ENCODE assay signal across 1 cellular context in the genomic region with DNA sequence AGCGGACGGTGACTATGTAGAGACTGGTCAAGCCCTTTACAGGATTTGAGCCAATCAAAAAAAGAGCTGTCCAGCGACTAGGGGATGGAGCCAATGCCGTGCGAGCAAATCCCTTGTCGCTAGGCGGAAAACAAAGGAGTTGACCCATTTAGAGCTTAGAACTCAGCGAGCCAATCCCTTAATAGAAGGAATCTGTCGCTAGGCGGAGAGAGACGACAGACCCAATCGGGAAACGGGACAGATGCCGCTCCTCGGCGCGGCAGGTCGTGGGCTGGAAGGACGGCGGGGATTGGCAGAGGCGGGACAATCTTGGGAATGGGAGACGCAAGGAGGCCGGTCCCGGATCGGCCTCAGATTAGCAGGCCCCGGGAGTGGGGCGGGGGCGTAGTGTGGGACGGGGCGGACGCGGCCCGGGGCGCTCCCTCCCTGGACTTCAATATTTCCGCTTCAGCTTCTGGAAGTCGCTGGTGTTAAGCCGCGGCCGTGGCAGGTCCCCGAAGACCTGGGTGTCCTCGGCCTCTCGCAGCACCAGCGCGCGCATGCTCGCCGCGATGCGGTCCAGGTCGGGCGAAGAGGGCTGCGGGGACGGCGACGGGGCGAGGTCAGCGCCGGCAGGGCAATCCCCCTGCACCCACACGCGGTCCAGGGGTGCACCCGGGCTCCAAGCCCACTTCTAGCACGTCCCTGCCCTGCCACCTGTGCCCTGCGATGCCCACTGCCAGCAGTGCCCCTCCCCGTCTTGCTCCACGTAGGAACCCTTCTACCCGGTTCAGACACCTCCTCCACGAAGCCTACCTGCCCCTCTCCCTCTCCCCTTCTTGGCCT.
TF ChIP-seq lines count a peak whose summit lies in the region.

No MANE protein-coding gene starts in this region.

TF ChIP-seq in K562, 482 proteins besides CTCF, POLR2A, EP300 and RAD21 (continued from another document and continues in another):
- TF ChIP-seq, protein P1, sequence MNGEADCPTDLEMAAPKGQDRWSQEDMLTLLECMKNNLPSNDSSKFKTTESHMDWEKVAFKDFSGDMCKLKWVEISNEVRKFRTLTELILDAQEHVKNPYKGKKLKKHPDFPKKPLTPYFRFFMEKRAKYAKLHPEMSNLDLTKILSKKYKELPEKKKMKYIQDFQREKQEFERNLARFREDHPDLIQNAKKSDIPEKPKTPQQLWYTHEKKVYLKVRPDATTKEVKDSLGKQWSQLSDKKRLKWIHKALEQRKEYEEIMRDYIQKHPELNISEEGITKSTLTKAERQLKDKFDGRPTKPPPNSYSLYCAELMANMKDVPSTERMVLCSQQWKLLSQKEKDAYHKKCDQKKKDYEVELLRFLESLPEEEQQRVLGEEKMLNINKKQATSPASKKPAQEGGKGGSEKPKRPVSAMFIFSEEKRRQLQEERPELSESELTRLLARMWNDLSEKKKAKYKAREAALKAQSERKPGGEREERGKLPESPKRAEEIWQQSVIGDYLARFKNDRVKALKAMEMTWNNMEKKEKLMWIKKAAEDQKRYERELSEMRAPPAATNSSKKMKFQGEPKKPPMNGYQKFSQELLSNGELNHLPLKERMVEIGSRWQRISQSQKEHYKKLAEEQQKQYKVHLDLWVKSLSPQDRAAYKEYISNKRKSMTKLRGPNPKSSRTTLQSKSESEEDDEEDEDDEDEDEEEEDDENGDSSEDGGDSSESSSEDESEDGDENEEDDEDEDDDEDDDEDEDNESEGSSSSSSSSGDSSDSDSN (IDR thresholded peaks at IDR 0.05; ENCODE audit: borderline replicate concordance in 1 of 2, low read depth in 2 of 2, low read length in 2 of 2): 0 out of 4 replicates have a peak, but pooled peaks of 1 of the 2 experiments have one; percentile 43
- TF ChIP-seq SRSF9 (IDR thresholded peaks at IDR 0.05; ENCODE audit: borderline replicate concordance, low read depth, low read length) (no peak), PPARD (CRISPR knock-in tag; IDR thresholded peaks at IDR 0.05) (no peak), ZNF589 (CRISPR knock-in tag; IDR thresholded peaks at IDR 0.05; ENCODE audit: low read depth) (no peak), ZNF23 (CRISPR knock-in tag; IDR thresholded peaks at IDR 0.05) (no peak), ZFP1 (CRISPR knock-in tag; IDR thresholded peaks at IDR 0.05) (no peak), HMG20B (CRISPR knock-in tag; IDR thresholded peaks at IDR 0.05) (no peak), ZNF384 (IDR thresholded peaks at IDR 0.05; ENCODE audit: low read depth, low read length) (no peak), TEAD4 (IDR thresholded peaks at IDR 0.05; ENCODE audit: low read length) (no peak; the same call in 1 of the 2 replicates), TEAD4 (CRISPR knock-in tag; IDR thresholded peaks at IDR 0.05; ENCODE audit: borderline replicate concordance) (no peak), PCBP1 (IDR thresholded peaks at IDR 0.05; ENCODE audit: low read depth, low read length, poor library complexity, severe bottlenecking) (no peak), SMARCA4 (IDR thresholded peaks at IDR 0.05) (no peak), TAF15 (IDR thresholded peaks at IDR 0.05; ENCODE audit: low read depth, low read length) (no peak), SP1 (CRISPR knock-in tag; IDR thresholded peaks at IDR 0.05) (peak; percentile 77), ZNF644 (tag; IDR thresholded peaks at IDR 0.05; ENCODE audit: low read depth) (no peak)
- TF ChIP-seq, protein P2, sequence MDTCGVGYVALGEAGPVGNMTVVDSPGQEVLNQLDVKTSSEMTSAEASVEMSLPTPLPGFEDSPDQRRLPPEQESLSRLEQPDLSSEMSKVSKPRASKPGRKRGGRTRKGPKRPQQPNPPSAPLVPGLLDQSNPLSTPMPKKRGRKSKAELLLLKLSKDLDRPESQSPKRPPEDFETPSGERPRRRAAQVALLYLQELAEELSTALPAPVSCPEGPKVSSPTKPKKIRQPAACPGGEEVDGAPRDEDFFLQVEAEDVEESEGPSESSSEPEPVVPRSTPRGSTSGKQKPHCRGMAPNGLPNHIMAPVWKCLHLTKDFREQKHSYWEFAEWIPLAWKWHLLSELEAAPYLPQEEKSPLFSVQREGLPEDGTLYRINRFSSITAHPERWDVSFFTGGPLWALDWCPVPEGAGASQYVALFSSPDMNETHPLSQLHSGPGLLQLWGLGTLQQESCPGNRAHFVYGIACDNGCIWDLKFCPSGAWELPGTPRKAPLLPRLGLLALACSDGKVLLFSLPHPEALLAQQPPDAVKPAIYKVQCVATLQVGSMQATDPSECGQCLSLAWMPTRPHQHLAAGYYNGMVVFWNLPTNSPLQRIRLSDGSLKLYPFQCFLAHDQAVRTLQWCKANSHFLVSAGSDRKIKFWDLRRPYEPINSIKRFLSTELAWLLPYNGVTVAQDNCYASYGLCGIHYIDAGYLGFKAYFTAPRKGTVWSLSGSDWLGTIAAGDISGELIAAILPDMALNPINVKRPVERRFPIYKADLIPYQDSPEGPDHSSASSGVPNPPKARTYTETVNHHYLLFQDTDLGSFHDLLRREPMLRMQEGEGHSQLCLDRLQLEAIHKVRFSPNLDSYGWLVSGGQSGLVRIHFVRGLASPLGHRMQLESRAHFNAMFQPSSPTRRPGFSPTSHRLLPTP (IDR thresholded peaks at IDR 0.05; ENCODE audit: borderline replicate concordance, extremely low read depth, insufficient read length): no peak
- TF ChIP-seq, protein P3, sequence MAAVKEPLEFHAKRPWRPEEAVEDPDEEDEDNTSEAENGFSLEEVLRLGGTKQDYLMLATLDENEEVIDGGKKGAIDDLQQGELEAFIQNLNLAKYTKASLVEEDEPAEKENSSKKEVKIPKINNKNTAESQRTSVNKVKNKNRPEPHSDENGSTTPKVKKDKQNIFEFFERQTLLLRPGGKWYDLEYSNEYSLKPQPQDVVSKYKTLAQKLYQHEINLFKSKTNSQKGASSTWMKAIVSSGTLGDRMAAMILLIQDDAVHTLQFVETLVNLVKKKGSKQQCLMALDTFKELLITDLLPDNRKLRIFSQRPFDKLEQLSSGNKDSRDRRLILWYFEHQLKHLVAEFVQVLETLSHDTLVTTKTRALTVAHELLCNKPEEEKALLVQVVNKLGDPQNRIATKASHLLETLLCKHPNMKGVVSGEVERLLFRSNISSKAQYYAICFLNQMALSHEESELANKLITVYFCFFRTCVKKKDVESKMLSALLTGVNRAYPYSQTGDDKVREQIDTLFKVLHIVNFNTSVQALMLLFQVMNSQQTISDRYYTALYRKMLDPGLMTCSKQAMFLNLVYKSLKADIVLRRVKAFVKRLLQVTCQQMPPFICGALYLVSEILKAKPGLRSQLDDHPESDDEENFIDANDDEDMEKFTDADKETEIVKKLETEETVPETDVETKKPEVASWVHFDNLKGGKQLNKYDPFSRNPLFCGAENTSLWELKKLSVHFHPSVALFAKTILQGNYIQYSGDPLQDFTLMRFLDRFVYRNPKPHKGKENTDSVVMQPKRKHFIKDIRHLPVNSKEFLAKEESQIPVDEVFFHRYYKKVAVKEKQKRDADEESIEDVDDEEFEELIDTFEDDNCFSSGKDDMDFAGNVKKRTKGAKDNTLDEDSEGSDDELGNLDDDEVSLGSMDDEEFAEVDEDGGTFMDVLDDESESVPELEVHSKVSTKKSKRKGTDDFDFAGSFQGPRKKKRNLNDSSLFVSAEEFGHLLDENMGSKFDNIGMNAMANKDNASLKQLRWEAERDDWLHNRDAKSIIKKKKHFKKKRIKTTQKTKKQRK (IDR thresholded peaks at IDR 0.05; ENCODE audit: borderline replicate concordance, low read depth, low read length): no peak
- TF ChIP-seq, protein P4, sequence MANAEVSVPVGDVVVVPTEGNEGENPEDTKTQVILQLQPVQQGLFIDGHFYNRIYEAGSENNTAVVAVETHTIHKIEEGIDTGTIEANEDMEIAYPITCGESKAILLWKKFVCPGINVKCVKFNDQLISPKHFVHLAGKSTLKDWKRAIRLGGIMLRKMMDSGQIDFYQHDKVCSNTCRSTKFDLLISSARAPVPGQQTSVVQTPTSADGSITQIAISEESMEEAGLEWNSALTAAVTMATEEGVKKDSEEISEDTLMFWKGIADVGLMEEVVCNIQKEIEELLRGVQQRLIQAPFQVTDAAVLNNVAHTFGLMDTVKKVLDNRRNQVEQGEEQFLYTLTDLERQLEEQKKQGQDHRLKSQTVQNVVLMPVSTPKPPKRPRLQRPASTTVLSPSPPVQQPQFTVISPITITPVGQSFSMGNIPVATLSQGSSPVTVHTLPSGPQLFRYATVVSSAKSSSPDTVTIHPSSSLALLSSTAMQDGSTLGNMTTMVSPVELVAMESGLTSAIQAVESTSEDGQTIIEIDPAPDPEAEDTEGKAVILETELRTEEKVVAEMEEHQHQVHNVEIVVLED (CRISPR knock-in tag; IDR thresholded peaks at IDR 0.05): no peak
- TF ChIP-seq, protein P5, sequence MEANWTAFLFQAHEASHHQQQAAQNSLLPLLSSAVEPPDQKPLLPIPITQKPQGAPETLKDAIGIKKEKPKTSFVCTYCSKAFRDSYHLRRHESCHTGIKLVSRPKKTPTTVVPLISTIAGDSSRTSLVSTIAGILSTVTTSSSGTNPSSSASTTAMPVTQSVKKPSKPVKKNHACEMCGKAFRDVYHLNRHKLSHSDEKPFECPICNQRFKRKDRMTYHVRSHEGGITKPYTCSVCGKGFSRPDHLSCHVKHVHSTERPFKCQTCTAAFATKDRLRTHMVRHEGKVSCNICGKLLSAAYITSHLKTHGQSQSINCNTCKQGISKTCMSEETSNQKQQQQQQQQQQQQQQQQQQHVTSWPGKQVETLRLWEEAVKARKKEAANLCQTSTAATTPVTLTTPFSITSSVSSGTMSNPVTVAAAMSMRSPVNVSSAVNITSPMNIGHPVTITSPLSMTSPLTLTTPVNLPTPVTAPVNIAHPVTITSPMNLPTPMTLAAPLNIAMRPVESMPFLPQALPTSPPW (CRISPR knock-in tag; IDR thresholded peaks at IDR 0.05): peak; percentile 55
- TF ChIP-seq, protein P6, sequence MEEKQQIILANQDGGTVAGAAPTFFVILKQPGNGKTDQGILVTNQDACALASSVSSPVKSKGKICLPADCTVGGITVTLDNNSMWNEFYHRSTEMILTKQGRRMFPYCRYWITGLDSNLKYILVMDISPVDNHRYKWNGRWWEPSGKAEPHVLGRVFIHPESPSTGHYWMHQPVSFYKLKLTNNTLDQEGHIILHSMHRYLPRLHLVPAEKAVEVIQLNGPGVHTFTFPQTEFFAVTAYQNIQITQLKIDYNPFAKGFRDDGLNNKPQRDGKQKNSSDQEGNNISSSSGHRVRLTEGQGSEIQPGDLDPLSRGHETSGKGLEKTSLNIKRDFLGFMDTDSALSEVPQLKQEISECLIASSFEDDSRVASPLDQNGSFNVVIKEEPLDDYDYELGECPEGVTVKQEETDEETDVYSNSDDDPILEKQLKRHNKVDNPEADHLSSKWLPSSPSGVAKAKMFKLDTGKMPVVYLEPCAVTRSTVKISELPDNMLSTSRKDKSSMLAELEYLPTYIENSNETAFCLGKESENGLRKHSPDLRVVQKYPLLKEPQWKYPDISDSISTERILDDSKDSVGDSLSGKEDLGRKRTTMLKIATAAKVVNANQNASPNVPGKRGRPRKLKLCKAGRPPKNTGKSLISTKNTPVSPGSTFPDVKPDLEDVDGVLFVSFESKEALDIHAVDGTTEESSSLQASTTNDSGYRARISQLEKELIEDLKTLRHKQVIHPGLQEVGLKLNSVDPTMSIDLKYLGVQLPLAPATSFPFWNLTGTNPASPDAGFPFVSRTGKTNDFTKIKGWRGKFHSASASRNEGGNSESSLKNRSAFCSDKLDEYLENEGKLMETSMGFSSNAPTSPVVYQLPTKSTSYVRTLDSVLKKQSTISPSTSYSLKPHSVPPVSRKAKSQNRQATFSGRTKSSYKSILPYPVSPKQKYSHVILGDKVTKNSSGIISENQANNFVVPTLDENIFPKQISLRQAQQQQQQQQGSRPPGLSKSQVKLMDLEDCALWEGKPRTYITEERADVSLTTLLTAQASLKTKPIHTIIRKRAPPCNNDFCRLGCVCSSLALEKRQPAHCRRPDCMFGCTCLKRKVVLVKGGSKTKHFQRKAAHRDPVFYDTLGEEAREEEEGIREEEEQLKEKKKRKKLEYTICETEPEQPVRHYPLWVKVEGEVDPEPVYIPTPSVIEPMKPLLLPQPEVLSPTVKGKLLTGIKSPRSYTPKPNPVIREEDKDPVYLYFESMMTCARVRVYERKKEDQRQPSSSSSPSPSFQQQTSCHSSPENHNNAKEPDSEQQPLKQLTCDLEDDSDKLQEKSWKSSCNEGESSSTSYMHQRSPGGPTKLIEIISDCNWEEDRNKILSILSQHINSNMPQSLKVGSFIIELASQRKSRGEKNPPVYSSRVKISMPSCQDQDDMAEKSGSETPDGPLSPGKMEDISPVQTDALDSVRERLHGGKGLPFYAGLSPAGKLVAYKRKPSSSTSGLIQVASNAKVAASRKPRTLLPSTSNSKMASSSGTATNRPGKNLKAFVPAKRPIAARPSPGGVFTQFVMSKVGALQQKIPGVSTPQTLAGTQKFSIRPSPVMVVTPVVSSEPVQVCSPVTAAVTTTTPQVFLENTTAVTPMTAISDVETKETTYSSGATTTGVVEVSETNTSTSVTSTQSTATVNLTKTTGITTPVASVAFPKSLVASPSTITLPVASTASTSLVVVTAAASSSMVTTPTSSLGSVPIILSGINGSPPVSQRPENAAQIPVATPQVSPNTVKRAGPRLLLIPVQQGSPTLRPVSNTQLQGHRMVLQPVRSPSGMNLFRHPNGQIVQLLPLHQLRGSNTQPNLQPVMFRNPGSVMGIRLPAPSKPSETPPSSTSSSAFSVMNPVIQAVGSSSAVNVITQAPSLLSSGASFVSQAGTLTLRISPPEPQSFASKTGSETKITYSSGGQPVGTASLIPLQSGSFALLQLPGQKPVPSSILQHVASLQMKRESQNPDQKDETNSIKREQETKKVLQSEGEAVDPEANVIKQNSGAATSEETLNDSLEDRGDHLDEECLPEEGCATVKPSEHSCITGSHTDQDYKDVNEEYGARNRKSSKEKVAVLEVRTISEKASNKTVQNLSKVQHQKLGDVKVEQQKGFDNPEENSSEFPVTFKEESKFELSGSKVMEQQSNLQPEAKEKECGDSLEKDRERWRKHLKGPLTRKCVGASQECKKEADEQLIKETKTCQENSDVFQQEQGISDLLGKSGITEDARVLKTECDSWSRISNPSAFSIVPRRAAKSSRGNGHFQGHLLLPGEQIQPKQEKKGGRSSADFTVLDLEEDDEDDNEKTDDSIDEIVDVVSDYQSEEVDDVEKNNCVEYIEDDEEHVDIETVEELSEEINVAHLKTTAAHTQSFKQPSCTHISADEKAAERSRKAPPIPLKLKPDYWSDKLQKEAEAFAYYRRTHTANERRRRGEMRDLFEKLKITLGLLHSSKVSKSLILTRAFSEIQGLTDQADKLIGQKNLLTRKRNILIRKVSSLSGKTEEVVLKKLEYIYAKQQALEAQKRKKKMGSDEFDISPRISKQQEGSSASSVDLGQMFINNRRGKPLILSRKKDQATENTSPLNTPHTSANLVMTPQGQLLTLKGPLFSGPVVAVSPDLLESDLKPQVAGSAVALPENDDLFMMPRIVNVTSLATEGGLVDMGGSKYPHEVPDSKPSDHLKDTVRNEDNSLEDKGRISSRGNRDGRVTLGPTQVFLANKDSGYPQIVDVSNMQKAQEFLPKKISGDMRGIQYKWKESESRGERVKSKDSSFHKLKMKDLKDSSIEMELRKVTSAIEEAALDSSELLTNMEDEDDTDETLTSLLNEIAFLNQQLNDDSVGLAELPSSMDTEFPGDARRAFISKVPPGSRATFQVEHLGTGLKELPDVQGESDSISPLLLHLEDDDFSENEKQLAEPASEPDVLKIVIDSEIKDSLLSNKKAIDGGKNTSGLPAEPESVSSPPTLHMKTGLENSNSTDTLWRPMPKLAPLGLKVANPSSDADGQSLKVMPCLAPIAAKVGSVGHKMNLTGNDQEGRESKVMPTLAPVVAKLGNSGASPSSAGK (IDR thresholded peaks at IDR 0.05): peak; percentile 88; the same call in 1 of the 2 replicates
- TF ChIP-seq, protein P7, sequence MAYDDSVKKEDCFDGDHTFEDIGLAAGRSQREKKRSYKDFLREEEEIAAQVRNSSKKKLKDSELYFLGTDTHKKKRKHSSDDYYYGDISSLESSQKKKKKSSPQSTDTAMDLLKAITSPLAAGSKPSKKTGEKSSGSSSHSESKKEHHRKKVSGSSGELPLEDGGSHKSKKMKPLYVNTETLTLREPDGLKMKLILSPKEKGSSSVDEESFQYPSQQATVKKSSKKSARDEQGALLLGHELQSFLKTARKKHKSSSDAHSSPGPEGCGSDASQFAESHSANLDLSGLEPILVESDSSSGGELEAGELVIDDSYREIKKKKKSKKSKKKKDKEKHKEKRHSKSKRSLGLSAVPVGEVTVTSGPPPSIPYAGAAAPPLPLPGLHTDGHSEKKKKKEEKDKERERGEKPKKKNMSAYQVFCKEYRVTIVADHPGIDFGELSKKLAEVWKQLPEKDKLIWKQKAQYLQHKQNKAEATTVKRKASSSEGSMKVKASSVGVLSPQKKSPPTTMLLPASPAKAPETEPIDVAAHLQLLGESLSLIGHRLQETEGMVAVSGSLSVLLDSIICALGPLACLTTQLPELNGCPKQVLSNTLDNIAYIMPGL (CRISPR knock-in tag; IDR thresholded peaks at IDR 0.05): no peak
